In the genomic region with DNA sequence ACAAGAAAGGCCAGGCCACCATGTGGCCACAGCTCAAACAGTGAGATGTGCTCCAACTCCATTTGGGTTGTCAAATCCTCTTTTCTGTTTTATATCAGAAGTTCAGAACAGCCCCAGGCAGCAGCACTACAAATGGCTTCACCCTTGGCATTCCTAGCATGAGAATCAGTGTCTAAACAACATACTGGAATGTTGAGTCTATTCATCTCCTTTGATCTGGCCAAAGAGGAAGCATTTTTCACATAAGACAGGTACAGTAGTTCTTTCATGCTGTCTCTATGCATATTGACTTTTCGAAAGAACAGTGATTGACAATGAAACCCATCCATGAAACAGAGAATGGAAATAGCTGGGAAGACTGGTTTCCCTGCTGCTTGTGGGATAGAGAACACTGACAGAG, we compare ENCODE assay signal across 22 cellular contexts.
"Had no signal": no experiment of that assay in that cellular context is flagged by ENCODE, and none has a peak within 500 bp of the region (broad histone marks: within the 10 kb centered on the region; RNA-seq: fewer than 3 reads in every experiment).

No MANE protein-coding gene starts in this region.

- H3K9me3 ChIP-seq: ascending aorta, lower lobe of right lung, ovary, sigmoid colon, testis, upper lobe of right lung had no signal

- H3K4me3 ChIP-seq: ascending aorta, hepatocyte, lower lobe of right lung, ovary, sigmoid colon, testis, upper lobe of right lung had no signal

- H3K4me3 Mint-ChIP-seq: activated CD4-positive, alpha-beta T cell treated with anti-CD3 and anti-CD28 coated beads, Interleukin-2, amount 10 ng/mL, durations not matched to agents 7 days and 5 days; activated naive CD4-positive, alpha-beta T cell treated with anti-CD3 and anti-CD28 coated beads, Interleukin-2, amount 10 ng/mL, durations not matched to agents 7 days and 5 days; dendritic cell treated with granulocyte-macrophage colony-stimulating factor and Interleukin-4, amounts not matched to agents 40 ng/mL and 50 ng/mL, for 4 days; neural crest cell; stimulated activated memory B cell treated with anti-CD40 and anti-IgM and Interleukin-4, amounts not matched to agents 10 μg/mL and 1 μg/mL and 100 μg/mL, for 72 hours had no signal

- H3K79me2 ChIP-seq: hepatocyte had no signal

- H3K9me3 Mint-ChIP-seq: activated CD4-positive, alpha-beta T cell treated with anti-CD3 and anti-CD28 coated beads, Interleukin-2, amount 10 ng/mL, durations not matched to agents 7 days and 5 days; activated naive CD4-positive, alpha-beta T cell treated with anti-CD3 and anti-CD28 coated beads, Interleukin-2, amount 10 ng/mL, durations not matched to agents 7 days and 5 days; dendritic cell treated with granulocyte-macrophage colony-stimulating factor and Interleukin-4, amounts not matched to agents 40 ng/mL and 50 ng/mL, for 4 days; neural crest cell; stimulated activated memory B cell treated with anti-CD40 and anti-IgM and Interleukin-4, amounts not matched to agents 10 μg/mL and 1 μg/mL and 100 μg/mL, for 72 hours had no signal

- ATAC-seq: lower lobe of right lung; stimulated activated memory B cell treated with anti-CD40 and anti-IgM and Interleukin-4, amounts not matched to agents 10 μg/mL and 1 μg/mL and 100 μg/mL, for 72 hours; upper lobe of right lung had no signal

- H3K27ac ChIP-seq: ascending aorta, hepatocyte, lower lobe of right lung, ovary, sigmoid colon, testis, upper lobe of right lung had no signal

- H3K36me3 Mint-ChIP-seq: activated naive CD4-positive, alpha-beta T cell treated with anti-CD3 and anti-CD28 coated beads, Interleukin-2, amount 10 ng/mL, durations not matched to agents 7 days and 5 days; stimulated activated memory B cell treated with anti-CD40 and anti-IgM and Interleukin-4, amounts not matched to agents 10 μg/mL and 1 μg/mL and 100 μg/mL, for 72 hours had no signal

- H3K4me1 Mint-ChIP-seq: activated CD4-positive, alpha-beta T cell treated with anti-CD3 and anti-CD28 coated beads, Interleukin-2, amount 10 ng/mL, durations not matched to agents 7 days and 5 days; activated naive CD4-positive, alpha-beta T cell treated with anti-CD3 and anti-CD28 coated beads, Interleukin-2, amount 10 ng/mL, durations not matched to agents 7 days and 5 days; neural crest cell; stimulated activated memory B cell treated with anti-CD40 and anti-IgM and Interleukin-4, amounts not matched to agents 10 μg/mL and 1 μg/mL and 100 μg/mL, for 72 hours had no signal

- H3K4me2 ChIP-seq: hepatocyte had no signal

- H3K27me3 ChIP-seq: ascending aorta, hepatocyte, ovary, sigmoid colon, testis, upper lobe of right lung had no signal

- H3K4me1 ChIP-seq: ascending aorta, lower lobe of right lung, testis, upper lobe of right lung had no signal

- H3K36me3 ChIP-seq: ascending aorta, lower lobe of right lung, ovary, sigmoid colon, upper lobe of right lung had no signal

- FAIRE-seq: endothelial cell of umbilical vein had no signal

- H3K27me3 Mint-ChIP-seq: activated CD4-positive, alpha-beta T cell treated with anti-CD3 and anti-CD28 coated beads, Interleukin-2, amount 10 ng/mL, durations not matched to agents 7 days and 5 days; activated naive CD4-positive, alpha-beta T cell treated with anti-CD3 and anti-CD28 coated beads, Interleukin-2, amount 10 ng/mL, durations not matched to agents 7 days and 5 days; dendritic cell treated with granulocyte-macrophage colony-stimulating factor and Interleukin-4, amounts not matched to agents 40 ng/mL and 50 ng/mL, for 4 days; stimulated activated memory B cell treated with anti-CD40 and anti-IgM and Interleukin-4, amounts not matched to agents 10 μg/mL and 1 μg/mL and 100 μg/mL, for 72 hours had no signal

- H3K27ac Mint-ChIP-seq: activated CD4-positive, alpha-beta T cell treated with anti-CD3 and anti-CD28 coated beads, Interleukin-2, amount 10 ng/mL, durations not matched to agents 7 days and 5 days; activated naive CD4-positive, alpha-beta T cell treated with anti-CD3 and anti-CD28 coated beads, Interleukin-2, amount 10 ng/mL, durations not matched to agents 7 days and 5 days; dendritic cell treated with granulocyte-macrophage colony-stimulating factor and Interleukin-4, amounts not matched to agents 40 ng/mL and 50 ng/mL, for 4 days; stimulated activated memory B cell treated with anti-CD40 and anti-IgM and Interleukin-4, amounts not matched to agents 10 μg/mL and 1 μg/mL and 100 μg/mL, for 72 hours had no signal

- H2AFZ ChIP-seq: hepatocyte had no signal

- DNase-seq: activated CD4-positive, alpha-beta T cell treated with anti-CD3 and anti-CD28 coated beads, Interleukin-2, amount 10 ng/mL, durations not matched to agents 7 days and 5 days; activated CD8-positive, alpha-beta memory T cell treated with anti-CD3 and anti-CD28 coated beads for 24 hours; activated CD8-positive, alpha-beta memory T cell treated with anti-CD3 and anti-CD28 coated beads, Interleukin-2, amount 50 U/mL, for 48 hours; activated effector memory CD4-positive, alpha-beta T cell treated with Interleukin-2 at 50 U/mL for 16 hours; activated naive CD4-positive, alpha-beta T cell treated with anti-CD3 and anti-CD28 coated beads, Interleukin-2, amount 10 ng/mL, durations not matched to agents 7 days and 5 days; activated T-cell treated with anti-CD3 and anti-CD28 coated beads, Interleukin-2, amount 50 U/mL, for 48 hours; cerebellar nuclear complex; effector CD8-positive, alpha-beta T cell; foreskin fibroblast; lower lobe of right lung; ovary; sigmoid colon; stimulated activated CD4-positive, alpha-beta T cell treated with anti-CD3 and anti-CD28 coated beads, Interleukin-4, amount 100 ng/mL, for 4 hours; T1000; testis; upper lobe of right lung had no signal
